23 cellular contexts compared by ENCODE assay signal in the genomic region with DNA sequence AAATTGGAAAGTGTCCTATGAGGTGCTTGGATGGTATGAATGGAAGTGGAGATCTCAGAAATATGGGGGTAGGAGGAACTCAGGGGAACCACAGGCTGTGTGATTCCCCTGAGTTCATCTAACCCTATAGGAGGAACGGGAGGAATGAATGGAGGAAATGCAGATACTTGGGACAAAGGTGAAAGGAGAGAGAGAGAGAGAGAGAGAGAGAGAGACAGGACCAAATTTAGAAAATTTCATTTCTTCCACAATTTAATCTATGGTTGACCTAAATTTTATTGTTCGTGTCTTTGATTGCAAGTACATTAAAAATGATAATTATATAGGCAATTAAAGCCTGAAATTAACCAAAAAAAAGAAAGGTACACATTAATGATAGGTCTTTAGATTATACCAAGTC.
"Had no signal": no experiment of that assay in that cellular context is flagged by ENCODE, and none has a peak within 500 bp of the region (broad histone marks: within the 10 kb centered on the region; RNA-seq: fewer than 3 reads in every experiment).

No MANE protein-coding gene starts in this region.

- H3K27ac Mint-ChIP-seq: naive thymus-derived CD4-positive, alpha-beta T cell; stimulated activated effector memory CD8-positive, alpha-beta T cell treated with anti-CD3 and anti-CD28 coated beads, Interleukin-12 subunit alpha, Interleukin-12 subunit beta, amount 100 ng/mL, for 72 hours had no signal

- ATAC-seq: left cardiac atrium; left lung; naive thymus-derived CD4-positive, alpha-beta T cell; psoas muscle; right cardiac atrium; stimulated activated effector memory CD8-positive, alpha-beta T cell treated with anti-CD3 and anti-CD28 coated beads, Interleukin-12 subunit alpha, Interleukin-12 subunit beta, amount 100 ng/mL, for 72 hours; upper lobe of right lung had no signal

- H3K36me3 Mint-ChIP-seq: stimulated activated effector memory CD8-positive, alpha-beta T cell treated with anti-CD3 and anti-CD28 coated beads, Interleukin-12 subunit alpha, Interleukin-12 subunit beta, amount 100 ng/mL, for 72 hours had no signal

- H3K9me3 Mint-ChIP-seq: stimulated activated effector memory CD8-positive, alpha-beta T cell treated with anti-CD3 and anti-CD28 coated beads, Interleukin-12 subunit alpha, Interleukin-12 subunit beta, amount 100 ng/mL, for 72 hours had no signal

- H3K36me3 ChIP-seq: left lung, ovary, sigmoid colon, thoracic aorta, tibial nerve, upper lobe of right lung, uterus had no signal

- H3K4me1 ChIP-seq: left lung, psoas muscle, sigmoid colon, tibial nerve, upper lobe of right lung, uterus had no signal

- H3K4me3 ChIP-seq: dorsolateral prefrontal cortex, left lung, ovary, psoas muscle, sigmoid colon, thoracic aorta, tibial nerve, upper lobe of right lung, uterus had no signal

- H3K27ac ChIP-seq: dorsolateral prefrontal cortex, left lung, ovary, psoas muscle, sigmoid colon, thoracic aorta, tibial nerve, upper lobe of right lung, uterus had no signal

- DNase-seq: dorsolateral prefrontal cortex; effector CD4-positive, alpha-beta T cell; head of caudate nucleus; left cardiac atrium; left lung; mesendoderm; midbrain; naive thymus-derived CD4-positive, alpha-beta T cell; nucleus accumbens; ovary; posterior cingulate gyrus; psoas muscle; right cardiac atrium; sigmoid colon; stimulated activated CD4-positive, alpha-beta T cell treated with anti-CD3 and anti-CD28 coated beads, Interleukin-2, amount 100 ng/mL, for 24 hours; stimulated activated CD4-positive, alpha-beta T cell treated with anti-CD3 and anti-CD28 coated beads, Interleukin-4, amount 100 ng/mL, for 24 hours; stimulated activated naive CD4-positive, alpha-beta T cell treated with Interleukin-2 at 50 U/mL for 16 hours; upper lobe of right lung; uterus had no signal

- H3K4me3 Mint-ChIP-seq: naive thymus-derived CD4-positive, alpha-beta T cell; nephron; stimulated activated effector memory CD8-positive, alpha-beta T cell treated with anti-CD3 and anti-CD28 coated beads, Interleukin-12 subunit alpha, Interleukin-12 subunit beta, amount 100 ng/mL, for 72 hours had no signal

- H3K27me3 ChIP-seq: left lung, ovary, sigmoid colon, tibial nerve, upper lobe of right lung, uterus had no signal

- H3K9me3 ChIP-seq: left lung, ovary, psoas muscle, sigmoid colon, thoracic aorta, upper lobe of right lung, uterus had no signal
